In genomic region chr13:111387026-111387871, GRCh38 we compare ENCODE assay signal across 12 cellular contexts.
"Had no signal": no experiment of that assay in that cellular context is flagged by ENCODE, and none has a peak within 500 bp of the region (broad histone marks: within the 10 kb centered on the region; RNA-seq: fewer than 3 reads in every experiment).

No MANE protein-coding gene starts in this region.

- DNase-seq: activated CD4-positive, alpha-beta memory T cell treated with anti-CD3 and anti-CD28 coated beads for 36 hours; activated CD4-positive, CD25-positive, alpha-beta regulatory T cell treated with anti-CD3 and anti-CD28 coated beads, Interleukin-2, amount 50 U/mL, for 72 hours; activated T-cell treated with anti-CD3 and anti-CD28 coated beads for 4 hours; dermis blood vessel endothelial cell; immature natural killer cell; ovary; stimulated activated CD4-positive, alpha-beta T cell treated with anti-CD3 and anti-CD28 coated beads, Interleukin-4, amount 100 ng/mL, for 1 hour; SW 1271 had no signal

- H3K4me1 ChIP-seq: tibial nerve had no signal

- H3K36me3 Mint-ChIP-seq: activated CD4-positive, alpha-beta memory T cell treated with anti-CD3 and anti-CD28 coated beads for 36 hours; activated naive CD4-positive, alpha-beta T cell treated with anti-CD3 and anti-CD28 coated beads, Interleukin-2, amount 50 U/mL, for 72 hours; immature natural killer cell; natural killer cell treated with Interleukin-12 subunit alpha and Interleukin-12 subunit beta and Interleukin-15 and Interleukin-18, amount 100 ng/mL, for 72 hours had no signal

- H3K4me3 Mint-ChIP-seq: activated CD4-positive, alpha-beta memory T cell treated with anti-CD3 and anti-CD28 coated beads for 36 hours; immature natural killer cell; natural killer cell treated with Interleukin-12 subunit alpha and Interleukin-12 subunit beta and Interleukin-15 and Interleukin-18, amount 100 ng/mL, for 72 hours had no signal

- H3K9me3 Mint-ChIP-seq: activated CD4-positive, alpha-beta memory T cell treated with anti-CD3 and anti-CD28 coated beads for 36 hours; activated naive CD4-positive, alpha-beta T cell treated with anti-CD3 and anti-CD28 coated beads, Interleukin-2, amount 50 U/mL, for 72 hours; immature natural killer cell; natural killer cell treated with Interleukin-12 subunit alpha and Interleukin-12 subunit beta and Interleukin-15 and Interleukin-18, amount 100 ng/mL, for 72 hours had no signal

- H3K9me3 ChIP-seq: ovary, tibial nerve had no signal

- H3K4me3 ChIP-seq: ovary, tibial nerve had no signal

- ATAC-seq: activated naive CD4-positive, alpha-beta T cell treated with anti-CD3 and anti-CD28 coated beads, Interleukin-2, amount 50 U/mL, for 72 hours; esophagus mucosa; natural killer cell treated with Interleukin-12 subunit alpha and Interleukin-12 subunit beta and Interleukin-15 and Interleukin-18, amount 100 ng/mL, for 72 hours had no signal

- H3K27ac ChIP-seq: ovary, tibial nerve had no signal

- H3K36me3 ChIP-seq: ovary, tibial nerve had no signal

- H3K27ac Mint-ChIP-seq: activated CD4-positive, alpha-beta memory T cell treated with anti-CD3 and anti-CD28 coated beads for 36 hours; activated naive CD4-positive, alpha-beta T cell treated with anti-CD3 and anti-CD28 coated beads, Interleukin-2, amount 50 U/mL, for 72 hours; immature natural killer cell; natural killer cell treated with Interleukin-12 subunit alpha and Interleukin-12 subunit beta and Interleukin-15 and Interleukin-18, amount 100 ng/mL, for 72 hours had no signal

- H3K27me3 ChIP-seq: ovary, tibial nerve had no signal
